Comparison of ENCODE assay signal across 2 cellular contexts in genomic region chr17:35536664-35537160, GRCh38.
A peak's percentile ranks its signal among the peaks of the same experiment; 100 is the strongest.
TF ChIP-seq lines count a peak whose summit lies in the region.

No MANE protein-coding gene starts in this region.

TF ChIP-seq in GM12891, 5 proteins besides CTCF, POLR2A, EP300 and RAD21:
- TF ChIP-seq PAX5 (IDR thresholded peaks at IDR 0.05; ENCODE audit: insufficient read depth, low read length, severe bottlenecking) = no peak
- peak; percentile 49; the same call in 1 of the 2 replicates for TF ChIP-seq SPI1 (IDR thresholded peaks at IDR 0.05; ENCODE audit: low read depth, low read length)
- TF ChIP-seq POLR2AphosphoS5 (IDR thresholded peaks at IDR 0.05; ENCODE audit: low read depth, low read length) = no peak
TF ChIP-seq in GM12891: peak in this region for 1.

TF ChIP-seq in GM12878, 131 proteins besides CTCF, POLR2A, EP300 and RAD21:
- TF ChIP-seq NBN (IDR thresholded peaks at IDR 0.05) (peak; percentile 29; the same call in 1 of the 2 replicates), SPI1 (IDR thresholded peaks at IDR 0.05; ENCODE audit: borderline replicate concordance, insufficient read depth, low read depth, low read length) (peak; percentile 32; the same call in 1 of the 2 replicates), FOXK2 (IDR thresholded peaks at IDR 0.05) (no peak), MLLT1 (IDR thresholded peaks at IDR 0.05) (peak; percentile 49; the same call in 1 of the 2 replicates), ATF7 (IDR thresholded peaks at IDR 0.05; ENCODE audit: low read depth) (peak; percentile 51), POLR2AphosphoS5 (IDR thresholded peaks at IDR 0.05; ENCODE audit: low read length) (0 out of 2 replicates have a peak, but pooled peaks have one; percentile 13)
